Comparison of ENCODE assay signal across 20 cellular contexts in the genomic region with DNA sequence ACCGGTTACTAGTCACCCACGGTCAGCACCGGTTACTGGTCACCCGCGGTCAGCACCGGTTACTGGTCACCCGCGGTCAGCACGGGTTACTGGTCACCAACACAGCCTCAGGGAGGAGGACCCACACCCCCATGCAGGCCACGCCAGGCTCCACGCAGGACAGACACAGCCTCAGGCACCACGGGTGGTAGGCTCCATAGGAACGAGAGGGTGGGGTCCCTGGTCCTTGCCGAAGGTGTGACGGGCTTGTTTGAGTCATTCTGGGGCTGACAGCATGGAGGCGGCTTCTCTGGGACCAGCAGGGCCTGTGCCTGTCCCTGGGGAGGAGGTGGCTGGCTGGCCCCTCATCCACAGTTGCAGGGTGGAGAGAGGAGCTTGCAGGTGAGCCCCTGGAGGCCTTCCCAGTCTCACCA.
"Had no signal": no experiment of that assay in that cellular context is flagged by ENCODE, and none has a peak within 500 bp of the region (broad histone marks: within the 10 kb centered on the region; RNA-seq: fewer than 3 reads in every experiment).

No MANE protein-coding gene starts in this region.

- H3K27ac ChIP-seq: ascending aorta, dorsolateral prefrontal cortex, hepatocyte, left ventricle myocardium inferior, psoas muscle, sigmoid colon, stomach, testis, upper lobe of left lung had no signal

- H3K4me3 Mint-ChIP-seq: activated CD4-positive, alpha-beta memory T cell treated with anti-CD3 and anti-CD28 coated beads, Interleukin-2, amount 10 ng/mL, durations not matched to agents 7 days and 5 days; activated naive CD4-positive, alpha-beta T cell treated with anti-CD3 and anti-CD28 coated beads for 36 hours; activated naive CD8-positive, alpha-beta T cell treated with anti-CD3 and anti-CD28 coated beads, Interleukin-2, amount 50 U/mL, for 24 hours; activated T-helper 1 cell treated with anti-CD3 and anti-CD28 coated beads, Interleukin-12 subunit alpha, Interleukin-12 subunit beta, Interleukin-2, Interleukin-4 antibody, amounts not matched to agents 30 ng/mL and 10 ng/mL and 1 ng/mL, durations not matched to agents 14 hours and 24 hours and 36 hours; memory B cell; nephron; T-helper 1 cell treated with Interleukin-12 subunit alpha and Interleukin-12 subunit beta and Interleukin-4 antibody, amounts not matched to agents 30 μg/mL and 1 μg/mL, for 36 hours; WTC11 had no signal

- H3K27me3 Mint-ChIP-seq: activated CD4-positive, alpha-beta memory T cell treated with anti-CD3 and anti-CD28 coated beads, Interleukin-2, amount 10 ng/mL, durations not matched to agents 7 days and 5 days had no signal

- H3K27me3 ChIP-seq: ascending aorta, hepatocyte, testis, upper lobe of left lung had no signal

- H3K27ac Mint-ChIP-seq: activated CD4-positive, alpha-beta memory T cell treated with anti-CD3 and anti-CD28 coated beads, Interleukin-2, amount 10 ng/mL, durations not matched to agents 7 days and 5 days; activated naive CD4-positive, alpha-beta T cell treated with anti-CD3 and anti-CD28 coated beads for 36 hours; activated naive CD8-positive, alpha-beta T cell treated with anti-CD3 and anti-CD28 coated beads, Interleukin-2, amount 50 U/mL, for 24 hours; activated T-helper 1 cell treated with anti-CD3 and anti-CD28 coated beads, Interleukin-12 subunit alpha, Interleukin-12 subunit beta, Interleukin-2, Interleukin-4 antibody, amounts not matched to agents 30 ng/mL and 10 ng/mL and 1 ng/mL, durations not matched to agents 14 hours and 24 hours and 36 hours; memory B cell; nephron; T-helper 1 cell treated with Interleukin-12 subunit alpha and Interleukin-12 subunit beta and Interleukin-4 antibody, amounts not matched to agents 30 μg/mL and 1 μg/mL, for 36 hours; WTC11 had no signal

- H3K4me3 ChIP-seq: ascending aorta, dorsolateral prefrontal cortex, hepatocyte, left ventricle myocardium inferior, psoas muscle, sigmoid colon, stomach, testis, upper lobe of left lung had no signal

- H3K4me1 Mint-ChIP-seq: activated CD4-positive, alpha-beta memory T cell treated with anti-CD3 and anti-CD28 coated beads, Interleukin-2, amount 10 ng/mL, durations not matched to agents 7 days and 5 days; activated naive CD8-positive, alpha-beta T cell treated with anti-CD3 and anti-CD28 coated beads, Interleukin-2, amount 50 U/mL, for 24 hours; nephron; WTC11 had no signal

- H3K4me1 ChIP-seq: ascending aorta, left ventricle myocardium inferior, psoas muscle, sigmoid colon, stomach, testis, upper lobe of left lung had no signal

- H3K9me3 ChIP-seq: ascending aorta, left ventricle myocardium inferior, psoas muscle, sigmoid colon, testis, upper lobe of left lung had no signal

- DNase-seq: activated CD4-positive, alpha-beta memory T cell treated with anti-CD3 and anti-CD28 coated beads, Interleukin-2, amount 10 ng/mL, durations not matched to agents 7 days and 5 days; activated CD4-positive, alpha-beta T cell treated with anti-CD3 and anti-CD28 coated beads for 4 hours; activated naive CD4-positive, alpha-beta T cell treated with anti-CD3 and anti-CD28 coated beads for 36 hours; activated naive CD8-positive, alpha-beta T cell treated with anti-CD3 and anti-CD28 coated beads, Interleukin-2, amount 50 U/mL, for 24 hours; left ventricle myocardium inferior; occipital lobe; psoas muscle; sigmoid colon; stimulated activated CD4-positive, alpha-beta T cell treated with anti-CD3 and anti-CD28 coated beads, Interleukin-2, amount 100 ng/mL, for 24 hours; testis; upper lobe of left lung had no signal

- H3K36me3 Mint-ChIP-seq: memory B cell, WTC11 had no signal

- ATAC-seq: activated naive CD8-positive, alpha-beta T cell treated with anti-CD3 and anti-CD28 coated beads, Interleukin-2, amount 50 U/mL, for 24 hours; psoas muscle; WTC11 had no signal

- H3K36me3 ChIP-seq: ascending aorta, left ventricle myocardium inferior, sigmoid colon, stomach, upper lobe of left lung had no signal
